8 cellular contexts compared by ENCODE assay signal in genomic region chr3:172516318-172517214, GRCh38. TPM values are rescaled to one million over a fixed set of nuclear protein-coding genes. Genes with fewer than 3 reads are reported as not detected.
A peak's percentile ranks its signal among the peaks of the same experiment; 100 is the strongest.
DNase-seq lines count a peak whose midpoint lies in the region; ATAC-seq and TF ChIP-seq lines count a peak whose summit lies in the region.

No MANE protein-coding gene starts in this region.

- TF ChIP-seq CTCF in suprapubic skin (IDR thresholded peaks at IDR 0.05), result no peak

- H3K36me3 ChIP-seq in suprapubic skin, result peaks cover 19% of the 10 kb centered on the region

- H3K4me1 ChIP-seq in suprapubic skin, result peaks cover 80% of the 10 kb centered on the region

- intact Hi-C loops in activated CD4-positive, alpha-beta T cell treated with anti-CD3 and anti-CD28 coated beads, Interleukin-2, amount 10 ng/mL, durations not matched to agents 24 days and 14 days (cut with micrococcal nuclease), result loop anchor here (1.0 kb wide), 2 partner anchors 10 to 76 kb away; no protein-coding TSS in a partner anchor
- intact Hi-C loops in activated T-helper 2 cell treated with anti-CD3 and anti-CD28 coated beads, Interferon-gamma antibody, Interleukin-2, Interleukin-4, amounts not matched to agents 10 μg/mL and 5 μg/mL and 100 μg/mL, durations not matched to agents 14 hours and 24 hours and 36 hours (cut with micrococcal nuclease), result loop anchor here (1.0 to 10.0 kb wide), 10 partner anchors 14 to 1232 kb away; partner anchors contain the start of genes ECT2, PLD1 and TNIK

- no peak overlapping the region for H3K4me3 ChIP-seq in suprapubic skin

- ATAC-seq in GM21526 (IDR thresholded peaks at IDR 0.05; ENCODE audit: low FRiP score, unreplicated experiment), result no peak
- ATAC-seq in GM21423 (IDR thresholded peaks at IDR 0.05; ENCODE audit: unreplicated experiment), result no peak

- H3K9me3 Mint-ChIP-seq in activated CD4-positive, alpha-beta T cell treated with anti-CD3 and anti-CD28 coated beads, Interleukin-2, amount 10 ng/mL, durations not matched to agents 24 days and 14 days, result no peaks in the 10 kb centered on the region
- no peaks in the 10 kb centered on the region for H3K9me3 Mint-ChIP-seq in activated T-helper 2 cell treated with anti-CD3 and anti-CD28 coated beads, Interferon-gamma antibody, Interleukin-2, Interleukin-4, amounts not matched to agents 10 μg/mL and 5 μg/mL and 100 μg/mL, durations not matched to agents 14 hours and 24 hours and 36 hours

- peaks cover 78% of the 10 kb centered on the region for H3K4me1 Mint-ChIP-seq in activated CD4-positive, alpha-beta T cell treated with anti-CD3 and anti-CD28 coated beads, Interleukin-2, amount 10 ng/mL, durations not matched to agents 24 days and 14 days
- peaks cover 82% of the 10 kb centered on the region for H3K4me1 Mint-ChIP-seq in activated T-helper 2 cell treated with anti-CD3 and anti-CD28 coated beads, Interferon-gamma antibody, Interleukin-2, Interleukin-4, amounts not matched to agents 10 μg/mL and 5 μg/mL and 100 μg/mL, durations not matched to agents 14 hours and 24 hours and 36 hours (ENCODE audit: low read depth)

- H3K27me3 ChIP-seq in suprapubic skin, result no peaks in the 10 kb centered on the region

- H3K36me3 Mint-ChIP-seq in activated CD4-positive, alpha-beta T cell treated with anti-CD3 and anti-CD28 coated beads, Interleukin-2, amount 10 ng/mL, durations not matched to agents 24 days and 14 days (ENCODE audit: low read depth), result peaks cover 88% of the 10 kb centered on the region
- peaks cover 90% of the 10 kb centered on the region for H3K36me3 Mint-ChIP-seq in activated T-helper 2 cell treated with anti-CD3 and anti-CD28 coated beads, Interferon-gamma antibody, Interleukin-2, Interleukin-4, amounts not matched to agents 10 μg/mL and 5 μg/mL and 100 μg/mL, durations not matched to agents 14 hours and 24 hours and 36 hours (ENCODE audit: low read depth)

- no peaks in the 10 kb centered on the region for H3K27me3 Mint-ChIP-seq in activated CD4-positive, alpha-beta T cell treated with anti-CD3 and anti-CD28 coated beads, Interleukin-2, amount 10 ng/mL, durations not matched to agents 24 days and 14 days
- H3K27me3 Mint-ChIP-seq in activated T-helper 2 cell treated with anti-CD3 and anti-CD28 coated beads, Interferon-gamma antibody, Interleukin-2, Interleukin-4, amounts not matched to agents 10 μg/mL and 5 μg/mL and 100 μg/mL, durations not matched to agents 14 hours and 24 hours and 36 hours (ENCODE audit: low read depth), result no peaks in the 10 kb centered on the region

- DNase-seq in activated CD4-positive, alpha-beta T cell treated with anti-CD3 and anti-CD28 coated beads, Interleukin-2, amount 10 ng/mL, durations not matched to agents 24 days and 14 days, result peak; percentile 82
- DNase-seq in activated CD4-positive, alpha-beta T cell treated with anti-CD3 and anti-CD28 coated beads, Interleukin-2, amount 50 U/mL, for 1 hour, result no peak
- DNase-seq in activated T-helper 2 cell treated with anti-CD3 and anti-CD28 coated beads, Interferon-gamma antibody, Interleukin-2, Interleukin-4, amounts not matched to agents 10 μg/mL and 5 μg/mL and 100 μg/mL, durations not matched to agents 14 hours and 24 hours and 36 hours (ENCODE audit: low spot score), result peak; percentile 32
- DNase-seq in hepatic stellate cell (ENCODE audit: low spot score) (peak; percentile 10), suprapubic skin (ENCODE audit: low spot score in 2 of 2) (peak in 1 of 2 donors; percentile 73), NCI-H1436 (lab: John Stamatoyannopoulos, UW) (no peak)

- H3K27ac ChIP-seq in suprapubic skin, result peak overlapping the region; percentile 87

- 16% methylated on average over 7 of the region's 7 CpGs for WGBS in suprapubic skin

- TF ChIP-seq EP300 in suprapubic skin (IDR thresholded peaks at IDR 0.05), result no peak

- TF ChIP-seq POLR2A in suprapubic skin (IDR thresholded peaks at IDR 0.05), result no peak

- H3K9me3 ChIP-seq in suprapubic skin, result no peaks in the 10 kb centered on the region

- peak overlapping the region; percentile 98 for H3K27ac Mint-ChIP-seq in activated CD4-positive, alpha-beta T cell treated with anti-CD3 and anti-CD28 coated beads, Interleukin-2, amount 10 ng/mL, durations not matched to agents 24 days and 14 days
- H3K27ac Mint-ChIP-seq in activated T-helper 2 cell treated with anti-CD3 and anti-CD28 coated beads, Interferon-gamma antibody, Interleukin-2, Interleukin-4, amounts not matched to agents 10 μg/mL and 5 μg/mL and 100 μg/mL, durations not matched to agents 14 hours and 24 hours and 36 hours, result peak overlapping the region; percentile 91

- H3K4me3 Mint-ChIP-seq in activated CD4-positive, alpha-beta T cell treated with anti-CD3 and anti-CD28 coated beads, Interleukin-2, amount 10 ng/mL, durations not matched to agents 24 days and 14 days, result peak overlapping the region; percentile 87
- peak overlapping the region; percentile 74 for H3K4me3 Mint-ChIP-seq in activated T-helper 2 cell treated with anti-CD3 and anti-CD28 coated beads, Interferon-gamma antibody, Interleukin-2, Interleukin-4, amounts not matched to agents 10 μg/mL and 5 μg/mL and 100 μg/mL, durations not matched to agents 14 hours and 24 hours and 36 hours (ENCODE audit: low read depth)

RNA-seq across cellular contexts. Expression of gene TNFSF10, which starts 6.7 kb away (rescaled TPM):
- 71.5 and 77.5 TPM in 2 replicates for total RNA-seq in activated CD4-positive, alpha-beta T cell treated with anti-CD3 and anti-CD28 coated beads, Interleukin-2, amount 10 ng/mL, durations not matched to agents 24 days and 14 days
- total RNA-seq in activated T-helper 2 cell treated with anti-CD3 and anti-CD28 coated beads, Interferon-gamma antibody, Interleukin-2, Interleukin-4, amounts not matched to agents 10 μg/mL and 5 μg/mL and 100 μg/mL, durations not matched to agents 14 hours and 24 hours and 36 hours, result 52.3 and 54.8 TPM in 2 replicates
- total RNA-seq in suprapubic skin, result 10 to 100 TPM; 56.7 to 88.7 (median 66.3) TPM

Comparison
In these comparisons a context has a peak if more than half of its experiments do, and no peak if none do; other contexts are left out.
1. DNase-seq: peak in activated CD4-positive, alpha-beta T cell treated with anti-CD3 and anti-CD28 coated beads, Interleukin-2, amount 10 ng/mL, durations not matched to agents 24 days and 14 days (single experiment), activated T-helper 2 cell treated with anti-CD3 and anti-CD28 coated beads, Interferon-gamma antibody, Interleukin-2, Interleukin-4, amounts not matched to agents 10 μg/mL and 5 μg/mL and 100 μg/mL, durations not matched to agents 14 hours and 24 hours and 36 hours (single experiment) and hepatic stellate cell (single experiment); none in activated CD4-positive, alpha-beta T cell treated with anti-CD3 and anti-CD28 coated beads, Interleukin-2, amount 50 U/mL, for 1 hour (single experiment) and NCI-H1436 (single experiment).